In genomic region chr1:168921514-168922106, GRCh38 we compare ENCODE assay signal across 12 cellular contexts.
DNase-seq lines count a peak whose midpoint lies in the region; ATAC-seq, FAIRE-seq and TF ChIP-seq lines count a peak whose summit lies in the region.
"Had no signal": no experiment of that assay in that cellular context is flagged by ENCODE, and none has a peak within 500 bp of the region (broad histone marks: within the 10 kb centered on the region; RNA-seq: fewer than 3 reads in every experiment).

No MANE protein-coding gene starts in this region.

- no peak for TF ChIP-seq POLR2A in right lobe of liver (IDR thresholded peaks at IDR 0.05)

- intact Hi-C loops in right lobe of liver (cut with DNase I) = no loop called here

- no peaks in the 10 kb centered on the region for H3K9me3 ChIP-seq in right lobe of liver

- H3K36me3 ChIP-seq in right lobe of liver = no peaks in the 10 kb centered on the region

- TF ChIP-seq CTCF in right lobe of liver (IDR thresholded peaks at IDR 0.05) = no peak

- FAIRE-seq in GM18507 (lab: Jason Lieb, UNC) = peak; percentile 77
- FAIRE-seq: colon had no signal

- H3K4me1 ChIP-seq in right lobe of liver = no peaks in the 10 kb centered on the region

- ATAC-seq in GM21423 (IDR thresholded peaks at IDR 0.05; ENCODE audit: unreplicated experiment) (peak; percentile 45), HG03558 (IDR thresholded peaks at IDR 0.05; ENCODE audit: extremely low read depth, unreplicated experiment) (peak; percentile 48), right lobe of liver (no peak), HG03521 (IDR thresholded peaks at IDR 0.05; ENCODE audit: unreplicated experiment) (no peak)

- no peak for DNase-seq in GM18507 (ENCODE audit: extremely low spot score, insufficient read length, low read depth)
- no peak for DNase-seq in right lobe of liver
- DNase-seq in RKO (ENCODE audit: low spot score) = no peak
- DNase-seq in NCI-H82 treated with DMSO at 0.1 percent for 48 hours (lab: John Stamatoyannopoulos, UW; ENCODE audit: unreplicated experiment) = no peak
- DNase-seq in SW480 (ENCODE audit: low spot score) = no peak
- DNase-seq: activated CD4-positive, CD25-positive, alpha-beta regulatory T cell; NCI-H1417 treated with DMSO at 0.1 percent for 48 hours; PC-9 had no signal

- 59% methylated on average over 4 of the region's 4 CpGs for WGBS in right lobe of liver (ENCODE audit: insufficient coverage, low coverage, low lambda C conversion rate, missing lambda C conversion rate)

- peak overlapping the region; percentile 5 to 35 (median 22) for H3K27ac ChIP-seq in right lobe of liver

- no peaks in the 10 kb centered on the region for H3K27me3 ChIP-seq in right lobe of liver

- no peak overlapping the region for H3K4me3 ChIP-seq in right lobe of liver
- H3K4me3 ChIP-seq: PC-9 had no signal

Comparison
In these comparisons a context has a peak if more than half of its experiments do, and no peak if none do; other contexts are left out.
1. ATAC-seq: peak in GM21423 (single experiment) and HG03558 (single experiment); none in right lobe of liver (0 of 4) and HG03521 (single experiment).